8 cellular contexts compared by ENCODE assay signal in the genomic region with DNA sequence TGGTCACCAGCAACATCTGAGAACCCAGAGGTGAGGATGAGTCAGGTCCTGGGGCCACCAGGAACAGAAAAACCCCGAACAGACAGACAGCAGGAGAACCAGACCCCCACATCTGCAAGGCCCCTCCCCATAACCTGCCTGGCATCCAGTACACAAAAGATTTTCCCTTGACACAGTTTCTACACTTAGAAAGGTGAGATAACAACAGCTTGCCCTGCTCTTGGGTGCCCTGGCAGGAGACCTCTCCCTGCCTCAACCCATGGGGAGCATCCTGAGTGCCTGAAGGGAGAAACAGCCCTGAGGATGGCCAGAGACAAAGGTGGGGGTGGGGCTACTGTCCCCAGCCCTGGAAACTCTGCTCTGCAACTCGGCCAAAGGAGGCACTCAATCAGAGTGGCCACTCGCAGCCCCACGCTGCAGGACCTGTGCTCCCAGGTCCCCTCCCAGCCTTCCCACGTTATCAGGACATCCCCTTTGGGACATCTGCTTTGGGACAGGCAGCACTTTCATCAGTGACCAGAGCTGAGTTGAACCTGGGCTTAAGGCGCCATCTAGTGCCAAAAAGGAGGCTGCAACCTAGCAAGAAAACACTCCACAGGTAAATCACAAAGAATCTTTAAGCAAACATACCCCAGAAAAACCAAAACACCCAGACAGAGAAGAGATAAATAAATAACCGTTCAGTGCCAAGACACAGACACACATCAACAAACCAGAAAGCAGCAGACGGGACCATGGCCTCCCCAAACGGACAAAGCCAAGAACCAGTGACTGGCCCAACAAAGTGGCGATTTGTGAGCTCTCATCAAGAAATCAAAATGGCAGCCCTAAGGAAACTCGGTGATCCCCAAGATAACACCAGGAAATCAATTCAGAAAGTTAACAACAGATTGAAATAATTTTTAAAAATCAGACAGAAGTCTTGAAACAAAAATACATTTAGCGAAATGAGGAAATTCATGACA.
A peak's percentile ranks its signal among the peaks of the same experiment; 100 is the strongest.
DNase-seq lines count a peak whose midpoint lies in the region; ATAC-seq, FAIRE-seq and TF ChIP-seq lines count a peak whose summit lies in the region.

No MANE protein-coding gene starts in this region.

- H3K36me3 ChIP-seq in RWPE2 (ENCODE audit: low read depth) (no peaks in the 10 kb centered on the region), keratinocyte (ENCODE audit: control insufficient read depth in 2 of 2, extremely low read depth in 1 of 2, insufficient read depth in 2 of 2, low read length in 2 of 2) (no peaks in the 10 kb centered on the region)

- no peak overlapping the region for H3K4me3 ChIP-seq in RWPE2 (ENCODE audit: severe bottlenecking)
- H3K4me3 ChIP-seq in keratinocyte (ENCODE audit: control insufficient read depth in 2 of 3, extremely low read depth in 1 of 3, insufficient read depth in 2 of 3, low read depth in 1 of 3, low read length in 3 of 3), result no peak overlapping the region

- peak; percentile 33 for TF ChIP-seq CTCF in D721Med (IDR thresholded peaks at IDR 0.05; ENCODE audit: insufficient read depth, missing control alignments)
- TF ChIP-seq CTCF in RWPE2 (IDR thresholded peaks at IDR 0.05; ENCODE audit: poor library complexity, severe bottlenecking), result peak; percentile 45
- TF ChIP-seq CTCF in keratinocyte (optimal IDR thresholded peaks at IDR 0.05 in 1 of 3, IDR thresholded peaks at IDR 0.05 in 1 of 3, conservative IDR thresholded peaks at IDR 0.05 in 1 of 3; ENCODE audit: extremely low read depth in 1 of 3, insufficient read depth in 2 of 3, low read length in 3 of 3), result peak; percentile 15 to 59 (median 47)
- no peak for TF ChIP-seq CTCF in GM13976 (IDR thresholded peaks at IDR 0.05; ENCODE audit: borderline replicate concordance, control extremely low read depth, extremely low read depth, insufficient read depth, missing control alignments)

- FAIRE-seq in D721Med (lab: Jason Lieb, UNC) (no peak), keratinocyte (lab: Jason Lieb, UNC) (no peak)

- no peaks in the 10 kb centered on the region for H4K20me1 ChIP-seq in keratinocyte (ENCODE audit: control insufficient read depth, extremely low read depth, insufficient read depth, low read length)

- H3K79me2 ChIP-seq in keratinocyte (ENCODE audit: control insufficient read depth, insufficient read depth, low read length), result no peaks in the 10 kb centered on the region

- ATAC-seq in RWPE2 (ENCODE audit: low read depth) (no peak), GM21360 (IDR thresholded peaks at IDR 0.05; ENCODE audit: unreplicated experiment) (no peak), GM19395 (IDR thresholded peaks at IDR 0.05; ENCODE audit: unreplicated experiment) (no peak)

- H3K4me2 ChIP-seq in keratinocyte (ENCODE audit: control insufficient read depth, extremely low read depth, insufficient read depth, low read depth, low read length), result no peak overlapping the region

- DNase-seq in D721Med (ENCODE audit: insufficient read length, low spot score) (no peak), HT-29 (ENCODE audit: low spot score) (peak; percentile 63), RWPE2 (ENCODE audit: low spot score) (no peak), keratinocyte (ENCODE audit: low read depth, low spot score) (no peak), GM13976 (ENCODE audit: low spot score) (no peak), SKM-1 treated with dmso at 0.1 percent for 144 hours (lab: John Stamatoyannopoulos, UW; ENCODE audit: unreplicated experiment) (no peak)

- H3K27me3 ChIP-seq in RWPE2 (ENCODE audit: insufficient read depth, poor library complexity, severe bottlenecking) (no peaks in the 10 kb centered on the region), keratinocyte (ENCODE audit: control insufficient read depth, extremely low read depth, insufficient read depth, low read length) (no peaks in the 10 kb centered on the region)

- H3K4me1 ChIP-seq in RWPE2 (ENCODE audit: insufficient read depth, poor library complexity, severe bottlenecking), result no peaks in the 10 kb centered on the region
- H3K4me1 ChIP-seq in keratinocyte (ENCODE audit: control insufficient read depth, extremely low read depth, insufficient read depth, low read length), result no peaks in the 10 kb centered on the region

- no peaks in the 10 kb centered on the region for H3K9me3 ChIP-seq in RWPE2 (ENCODE audit: severe bottlenecking)
- H3K9me3 ChIP-seq in keratinocyte (ENCODE audit: control insufficient read depth, low read depth, low read length), result peaks cover 2% of the 10 kb centered on the region

- dilution Hi-C loops in keratinocyte (cut with MboI; ENCODE audit: extremely low pct_ligation_motif_present, low sequenced_read_pairs), result no loop called here

- H3K27ac ChIP-seq in RWPE2 (ENCODE audit: poor library complexity, severe bottlenecking) (no peak overlapping the region), keratinocyte (ENCODE audit: control insufficient read depth, insufficient read depth, low read length) (no peak overlapping the region)

- in situ Hi-C loops in GM13976 (cut with MboI; ENCODE audit: low sequenced_read_pairs, unreplicated experiment), result no loop called here

- H3K9me1 ChIP-seq in keratinocyte (ENCODE audit: control insufficient read depth, extremely low read depth, insufficient read depth, low read length), result no peaks in the 10 kb centered on the region

- H3K9ac ChIP-seq in keratinocyte (ENCODE audit: control insufficient read depth, extremely low read depth, insufficient read depth, low read length), result no peak overlapping the region

- H2AFZ ChIP-seq in keratinocyte (ENCODE audit: control insufficient read depth, low read length), result no peak overlapping the region
